ENCODE assay signal across 8 cellular contexts in genomic region chr1:2526824-2527552, GRCh38. TPM values are rescaled to one million over a fixed set of nuclear protein-coding genes. Genes with fewer than 3 reads are reported as not detected.
DNase-seq lines count a peak whose midpoint lies in the region; ATAC-seq and TF ChIP-seq lines count a peak whose summit lies in the region.

No MANE protein-coding gene starts in this region.

- DNase-seq in Daoy (ENCODE audit: low read depth) (peak; percentile 79), neural progenitor cell (ENCODE audit: low spot score) (no peak), upper lobe of left lung (no peak), UCSD-AML1 (lab: John Stamatoyannopoulos, UW; ENCODE audit: unreplicated experiment) (no peak)
- DNase-seq in Jurkat, Clone E6-1 (ENCODE audit: low read depth, low spot score), result peak; percentile 35
- DNase-seq in activated CD4-positive, alpha-beta T cell treated with anti-CD3 and anti-CD28 coated beads, Interleukin-2, amount 50 U/mL, for 24 hours (ENCODE audit: low read depth in 1 of 2, low spot score in 1 of 2), result peak; percentile 39 to 40

- H3K4me3 Mint-ChIP-seq in neural progenitor cell, result peak overlapping the region; percentile 96

- peak overlapping the region; percentile 72 for H3K4me2 ChIP-seq in neural progenitor cell

- no peak overlapping the region for H2AFZ ChIP-seq in neural progenitor cell (replicated peaks)

- TF ChIP-seq CTCF in neural progenitor cell (IDR thresholded peaks at IDR 0.05) (no peak), upper lobe of left lung (IDR thresholded peaks at IDR 0.05) (no peak)

- H3F3A ChIP-seq in neural progenitor cell (ENCODE audit: low read depth), result peaks cover 23% of the 10 kb centered on the region

- peaks cover 40% of the 10 kb centered on the region for H3K79me2 ChIP-seq in neural progenitor cell (ENCODE audit: low read depth)

- TF ChIP-seq POLR2A in upper lobe of left lung (IDR thresholded peaks at IDR 0.05), result no peak

- H3K36me3 Mint-ChIP-seq in neural progenitor cell, result no peaks in the 10 kb centered on the region

- no peak overlapping the region for H3K9ac ChIP-seq in neural progenitor cell

- H3K27me3 Mint-ChIP-seq in neural progenitor cell (ENCODE audit: insufficient read depth, low read depth), result peaks cover 12% of the 10 kb centered on the region

- H3K36me3 ChIP-seq in neural progenitor cell (no peaks in the 10 kb centered on the region), upper lobe of left lung (no peaks in the 10 kb centered on the region)

- WGBS in upper lobe of left lung, 2 donors, result 46 to 64% methylated on average over 8 to 19 of the region's 20 CpGs

- H3K4me1 Mint-ChIP-seq in neural progenitor cell, result peaks cover 42% of the 10 kb centered on the region

- H3K27ac ChIP-seq in neural progenitor cell (no peak overlapping the region), upper lobe of left lung (peak overlapping the region in 2 of 4 donors; percentile 78 to 88)

- H3K9me3 Mint-ChIP-seq in neural progenitor cell, result no peaks in the 10 kb centered on the region

- ATAC-seq in GM21529 (IDR thresholded peaks at IDR 0.05; ENCODE audit: unreplicated experiment) (peak; percentile 35), esophagus mucosa (peak; percentile 67), upper lobe of left lung (ENCODE audit: low FRiP score in 2 of 2) (peak in 1 of 2 donors; percentile 21)

- peaks cover 43% of the 10 kb centered on the region for H3K4me1 ChIP-seq in neural progenitor cell
- H3K4me1 ChIP-seq in upper lobe of left lung, result peaks cover 63 to 79% (median 71%) of the 10 kb centered on the region in 4 donors

- no peak for TF ChIP-seq EP300 in upper lobe of left lung (IDR thresholded peaks at IDR 0.05)

- H3K9me3 ChIP-seq in neural progenitor cell (ENCODE audit: low read depth) (no peaks in the 10 kb centered on the region), upper lobe of left lung (no peaks in the 10 kb centered on the region)

- peaks cover 70% of the 10 kb centered on the region for H4K20me1 ChIP-seq in neural progenitor cell (ENCODE audit: low read depth)

- peak overlapping the region; percentile 81 for H3K4me3 ChIP-seq in Jurkat, Clone E6-1 (ENCODE audit: low read length)
- H3K4me3 ChIP-seq in neural progenitor cell (peak overlapping the region; percentile 94), upper lobe of left lung (peak overlapping the region in 3 of 4 donors; percentile 80 to 96 (median 93))

- H3K27ac Mint-ChIP-seq in neural progenitor cell, result no peak overlapping the region

- H3K27me3 ChIP-seq in neural progenitor cell, result peaks cover 55% of the 10 kb centered on the region
- H3K27me3 ChIP-seq in upper lobe of left lung, result peaks cover 0 to 30% (median 15%) of the 10 kb centered on the region in 4 donors

RNA-seq across cellular contexts. Expression of gene PANK4, which starts 0.6 kb away (rescaled TPM):
- 18.6 and 44.7 TPM in 2 replicates for total RNA-seq in Daoy (2014; rRNA removed; shearing (Covaris generic))
- 33.1 TPM for polyA plus RNA-seq in Jurkat, Clone E6-1 (2012; ENCODE audit: insufficient read depth, insufficient read length)
- total RNA-seq in esophagus mucosa (10.1 TPM), neural progenitor cell (ENCODE audit: low replicate concordance) (30.6 and 53.9 TPM in 2 replicates), upper lobe of left lung (100 to 1,000 TPM in 1 of 6 donors, 10 to 100 TPM in 5; 20.7 to 123 (median 36.9) TPM)

RNA-seq across cellular contexts. Expression of gene HES5, which starts 3.1 kb away (rescaled TPM):
- total RNA-seq in Daoy (2014; rRNA removed; shearing (Covaris generic)), result not detected in 2 replicates
- not detected for polyA plus RNA-seq in Jurkat, Clone E6-1 (2012; ENCODE audit: insufficient read depth, insufficient read length)
- total RNA-seq in esophagus mucosa (1.3 TPM), neural progenitor cell (ENCODE audit: low replicate concordance) (6.4 and 28.2 TPM in 2 replicates), upper lobe of left lung (1 to 10 TPM in 2 of 6 donors, under 1 TPM in 2, not detected in 2; 0.31 to 1.6 (median 0.92) TPM)

RNA-seq across cellular contexts. Expression of gene TNFRSF14, which starts 29.2 kb away (rescaled TPM):
- total RNA-seq in Daoy (2014; rRNA removed; shearing (Covaris generic)), result 9.0 and 12.1 TPM in 2 replicates
- polyA plus RNA-seq in Jurkat, Clone E6-1 (2012; ENCODE audit: insufficient read depth, insufficient read length), result 10.1 TPM
- total RNA-seq in esophagus mucosa (12.0 TPM), neural progenitor cell (ENCODE audit: low replicate concordance) (0.65 TPM in 1 of 2 replicates, not detected in the other), upper lobe of left lung (100 to 1,000 TPM in 4 of 6 donors, 10 to 100 TPM in 2; 61.1 to 641 (median 147) TPM)

RNA-seq across cellular contexts. Expression of gene PLCH2, which starts 50.9 kb away (rescaled TPM):
- total RNA-seq in Daoy (2014; rRNA removed; shearing (Covaris generic)), result 0.06 TPM in 1 of 2 replicates, not detected in the other
- not detected for polyA plus RNA-seq in Jurkat, Clone E6-1 (2012; ENCODE audit: insufficient read depth, insufficient read length)
- total RNA-seq in esophagus mucosa (21.0 TPM), neural progenitor cell (ENCODE audit: low replicate concordance) (0.54 and 2.0 TPM in 2 replicates), upper lobe of left lung (1 to 10 TPM; 1.5 to 7.3 (median 3.4) TPM)

RNA-seq across cellular contexts. Expression of gene PRXL2B, which starts 59.6 kb away (rescaled TPM):
- 13.0 and 20.6 TPM in 2 replicates for total RNA-seq in Daoy (2014; rRNA removed; shearing (Covaris generic))
- 19.9 TPM for polyA plus RNA-seq in Jurkat, Clone E6-1 (2012; ENCODE audit: insufficient read depth, insufficient read length)
- 12.7 TPM for total RNA-seq in esophagus mucosa
- total RNA-seq in neural progenitor cell (ENCODE audit: low replicate concordance), result 10.0 and 29.6 TPM in 2 replicates
- total RNA-seq in upper lobe of left lung, result 10 to 100 TPM; 10.5 to 34.2 (median 22.0) TPM

Comparison
In these comparisons a context has a peak if more than half of its experiments do, and no peak if none do; other contexts are left out.
1. DNase-seq: peak in Daoy (single experiment), Jurkat, Clone E6-1 (single experiment) and activated CD4-positive, alpha-beta T cell treated with anti-CD3 and anti-CD28 coated beads, Interleukin-2, amount 50 U/mL, for 24 hours (2 of 2); none in neural progenitor cell (single experiment), upper lobe of left lung (0 of 2) and UCSD-AML1 (single experiment).
2. Peak in every context shown above with its lines, with median percentiles within 50 percentile points of each other: H3K4me3 ChIP-seq.